Comparison of ENCODE assay signal across 8 cellular contexts in genomic region chr19:1213391-1214286, GRCh38. TPM values are rescaled to one million over a fixed set of nuclear protein-coding genes. Genes with fewer than 3 reads are reported as not detected.
DNase-seq lines count a peak whose midpoint lies in the region; ATAC-seq, FAIRE-seq and TF ChIP-seq lines count a peak whose summit lies in the region.

No MANE protein-coding gene starts in this region.

- peak; percentile 66 for DNase-seq in activated CD4-positive, alpha-beta T cell treated with anti-CD3 and anti-CD28 coated beads for 48 hours
- DNase-seq in epithelial cell of prostate (ENCODE audit: low read depth, low spot score) (peak; percentile 89), natural killer cell (no peak), upper lobe of left lung (peak; percentile 73 to 91), COLO829 (ENCODE audit: low spot score) (no peak), D721Med (ENCODE audit: insufficient read length, low spot score) (no peak)

- H4K20me1 ChIP-seq in BLaER1: peaks cover 100% of the 10 kb centered on the region

- peaks cover 85% of the 10 kb centered on the region for H3K36me3 ChIP-seq in BLaER1
- peaks cover 20% of the 10 kb centered on the region for H3K36me3 ChIP-seq in HUES6 (ENCODE audit: control insufficient read depth, insufficient read depth, low read length)
- H3K36me3 ChIP-seq in upper lobe of left lung: peaks cover 0 to 7% (median 0%) of the 10 kb centered on the region in 4 donors

- TF ChIP-seq EP300 in upper lobe of left lung (IDR thresholded peaks at IDR 0.05): peak in 1 of 4 donors; percentile 15

- H3K27ac ChIP-seq in BLaER1 (peak overlapping the region; percentile 86), HUES6 (ENCODE audit: low read depth, low read length) (no peak overlapping the region), epithelial cell of prostate (peak overlapping the region; percentile 97), upper lobe of left lung (peak overlapping the region; percentile 82 to 91 (median 88))

- H3K9me3 ChIP-seq in BLaER1: no peaks in the 10 kb centered on the region
- no peaks in the 10 kb centered on the region for H3K9me3 ChIP-seq in HUES6 (ENCODE audit: control insufficient read depth, insufficient read depth, low read depth, low read length)
- no peaks in the 10 kb centered on the region for H3K9me3 ChIP-seq in upper lobe of left lung

- H3K27me3 ChIP-seq in BLaER1: no peaks in the 10 kb centered on the region
- H3K27me3 ChIP-seq in HUES6 (ENCODE audit: control insufficient read depth, insufficient read depth, low read length): no peaks in the 10 kb centered on the region
- H3K27me3 ChIP-seq in upper lobe of left lung: no peaks in the 10 kb centered on the region

- no peak for TF ChIP-seq CTCF in natural killer cell (IDR thresholded peaks at IDR 0.05)
- TF ChIP-seq CTCF in upper lobe of left lung (IDR thresholded peaks at IDR 0.05): no peak
- TF ChIP-seq CTCF in D721Med (IDR thresholded peaks at IDR 0.05; ENCODE audit: insufficient read depth, missing control alignments): no peak

- peaks cover 17 to 27% of the 10 kb centered on the region in 2 donors for H3K4me1 Mint-ChIP-seq in natural killer cell

- no peaks in the 10 kb centered on the region for H3K36me3 Mint-ChIP-seq in natural killer cell

- peak overlapping the region; percentile 33 for H3K4me3 ChIP-seq in BLaER1
- 0 out of 2 replicates have a peak overlapping the region, but pooled peaks have one; percentile 7 for H3K4me3 ChIP-seq in HUES6 (ENCODE audit: low read depth, low read length)
- H3K4me3 ChIP-seq in upper lobe of left lung: peak overlapping the region in 1 of 4 donors; percentile 18

- peak; percentile 75 to 85 (median 76) for ATAC-seq in natural killer cell
- ATAC-seq in upper lobe of left lung (ENCODE audit: low FRiP score in 2 of 2): peak; percentile 76 to 78

- H3K27me3 Mint-ChIP-seq in natural killer cell (ENCODE audit: low read depth in 2 of 2): no peaks in the 10 kb centered on the region

- peak in 2 of 4 donors; percentile 12 to 46 for TF ChIP-seq POLR2A in upper lobe of left lung (IDR thresholded peaks at IDR 0.05)

- no peaks in the 10 kb centered on the region for H3K9me3 Mint-ChIP-seq in natural killer cell

- H3K4me2 ChIP-seq in BLaER1: peak overlapping the region; percentile 90

- WGBS in upper lobe of left lung, 2 donors: 54 to 63% methylated on average over 25 to 34 of the region's 39 CpGs

- H3K4me1 ChIP-seq in BLaER1 (peaks cover 77% of the 10 kb centered on the region), HUES6 (ENCODE audit: control insufficient read depth, insufficient read depth, low read length) (peaks cover 42% of the 10 kb centered on the region), upper lobe of left lung (peaks cover 50 to 92% (median 61%) of the 10 kb centered on the region in 4 donors)

- intact Hi-C loops in natural killer cell (cut with micrococcal nuclease): no loop called here

- peak overlapping the region; percentile 77 for H3K9ac ChIP-seq in BLaER1
- peak overlapping the region; percentile 49 for H3K9ac ChIP-seq in HUES6 (ENCODE audit: low read length)

- peak overlapping the region; percentile 49 for H3K4me3 Mint-ChIP-seq in natural killer cell

- FAIRE-seq in D721Med (lab: Jason Lieb, UNC): no peak

- peak overlapping the region; percentile 82 to 89 for H3K27ac Mint-ChIP-seq in natural killer cell

RNA-seq across cellular contexts. Expression of gene STK11, which starts 8.1 kb away (rescaled TPM):
- 10 to 100 TPM; 51.5 to 61.1 (median 54.0) TPM for total RNA-seq in natural killer cell
- total RNA-seq in upper lobe of left lung: 100 to 1,000 TPM in 1 of 6 donors, 10 to 100 TPM in 5; 50.2 to 168 (median 63.2) TPM

RNA-seq across cellular contexts. Expression of gene CBARP, which starts 24.2 kb away (rescaled TPM):
- total RNA-seq in natural killer cell (under 1 TPM in 2 of 3 donors, not detected in 1; 0.14 to 0.41 TPM), upper lobe of left lung (1 to 10 TPM in 3 of 6 donors, under 1 TPM in 1, not detected in 2; 0.30 to 1.8 (median 1.0) TPM)

RNA-seq across cellular contexts. Expression of gene ATP5F1D, which starts 27.9 kb away (rescaled TPM):
- total RNA-seq in natural killer cell: 100 to 1,000 TPM in 2 of 3 donors, 10 to 100 TPM in 1; 88.6 to 119 (median 104) TPM
- 100 to 1,000 TPM in 3 of 6 donors, 10 to 100 TPM in 3; 56.0 to 187 (median 113) TPM for total RNA-seq in upper lobe of left lung

RNA-seq across cellular contexts. Expression of gene MIDN, which starts 34.7 kb away (rescaled TPM):
- total RNA-seq in natural killer cell (100 to 1,000 TPM; 296 to 367 (median 314) TPM), upper lobe of left lung (100 to 1,000 TPM in 2 of 6 donors, 10 to 100 TPM in 4; 33.5 to 176 (median 75.9) TPM)

RNA-seq across cellular contexts. Expression of gene SBNO2, which starts 39.6 kb away (rescaled TPM):
- total RNA-seq in natural killer cell (100 to 1,000 TPM in 1 of 3 donors, 10 to 100 TPM in 2; 92.0 to 106 (median 94.3) TPM), upper lobe of left lung (100 to 1,000 TPM in 4 of 6 donors, 10 to 100 TPM in 2; 44.8 to 159 (median 106) TPM)

Comparison
In these comparisons a context has a peak if more than half of its experiments do, and no peak if none do; other contexts are left out.
1. DNase-seq: peak in activated CD4-positive, alpha-beta T cell treated with anti-CD3 and anti-CD28 coated beads for 48 hours (single experiment), epithelial cell of prostate (single experiment) and upper lobe of left lung (2 of 2); none in natural killer cell (single experiment), COLO829 (single experiment) and D721Med (single experiment).